ENCODE assay signal across 18 cellular contexts in the genomic region with DNA sequence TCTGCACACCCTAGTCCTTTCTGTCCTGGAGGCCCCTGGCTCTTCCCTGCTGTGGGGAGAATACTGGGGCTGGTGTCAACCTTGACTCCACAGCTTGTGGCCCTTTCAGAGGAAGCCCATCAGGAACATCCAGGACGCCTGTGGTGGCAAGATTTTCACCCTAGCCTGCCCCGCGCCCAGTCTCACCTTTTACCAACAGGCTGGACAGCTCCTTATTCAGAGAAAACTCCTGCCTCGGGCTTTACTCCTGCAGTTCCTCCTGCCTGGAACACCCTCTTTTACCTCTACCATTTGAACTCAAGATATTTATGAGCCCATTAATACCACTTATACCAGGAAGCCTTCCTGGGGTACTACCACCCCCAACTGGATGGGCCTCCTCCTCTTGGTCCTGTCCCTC. TPM values are rescaled to one million over a fixed set of nuclear protein-coding genes. Genes with fewer than 3 reads are reported as not detected.
A peak's percentile ranks its signal among the peaks of the same experiment; 100 is the strongest.
DNase-seq lines count a peak whose midpoint lies in the region; ATAC-seq and TF ChIP-seq lines count a peak whose summit lies in the region.
"Had no signal": no experiment of that assay in that cellular context is flagged by ENCODE, and none has a peak within 500 bp of the region (broad histone marks: within the 10 kb centered on the region; RNA-seq: fewer than 3 reads in every experiment).

No MANE protein-coding gene starts in this region.

- CTCF ChIA-PET in CD4-positive, alpha-beta T cell (lab: Charles Lee): no interaction called here
- CTCF ChIA-PET in activated B cell treated with CpG ODN at 0.5 μM for 24 hours (lab: Charles Lee): no interaction called here

- H3K4me1 Mint-ChIP-seq in CD4-positive, alpha-beta T cell (ENCODE audit: low read depth): peaks cover 6% of the 10 kb centered on the region
- H3K4me1 Mint-ChIP-seq in GM23338 (peaks cover 18% of the 10 kb centered on the region), activated B cell treated with CpG ODN at 0.5 μM for 24 hours (peaks cover 10% of the 10 kb centered on the region), type B pancreatic cell (ENCODE audit: unreplicated experiment) (peaks cover 12% of the 10 kb centered on the region)

- H3K27ac Mint-ChIP-seq in CD4-positive, alpha-beta T cell: no peak overlapping the region
- H3K27ac Mint-ChIP-seq in GM23338 (no peak overlapping the region), activated B cell treated with CpG ODN at 0.5 μM for 24 hours (peak overlapping the region; percentile 41), type B pancreatic cell (peak overlapping the region; percentile 16)
- H3K27ac Mint-ChIP-seq: HFFc6 had no signal

- H3K27me3 Mint-ChIP-seq in CD4-positive, alpha-beta T cell: peaks cover 8% of the 10 kb centered on the region
- H3K27me3 Mint-ChIP-seq in GM23338 (ENCODE audit: insufficient read depth, low read depth, poor library complexity) (peaks cover 17% of the 10 kb centered on the region), activated B cell treated with CpG ODN at 0.5 μM for 24 hours (peaks cover 13% of the 10 kb centered on the region), type B pancreatic cell (peaks cover 34% of the 10 kb centered on the region)

- H3K4me3 ChIP-seq in GM23338: no peak overlapping the region

- H4K20me1 ChIP-seq in GM23338 (replicated peaks; ENCODE audit: insufficient read depth): no peaks in the 10 kb centered on the region; the same call in 1 of the 2 replicates

- no peaks in the 10 kb centered on the region for H3K36me3 ChIP-seq in GM23338 (ENCODE audit: insufficient read depth)
- H3K36me3 ChIP-seq: BE2C had no signal

- no peaks in the 10 kb centered on the region for H3K27me3 ChIP-seq in CD4-positive, alpha-beta T cell (ENCODE audit: control insufficient read depth, insufficient read depth, low read length)
- H3K27me3 ChIP-seq in GM23338 (ENCODE audit: insufficient read depth): peaks cover 44% of the 10 kb centered on the region
- H3K27me3 ChIP-seq: BE2C had no signal

- intact Hi-C loops in CD4-positive, alpha-beta T cell (cut with DNase I, micrococcal nuclease): loop anchor here in 1 of 2 experiments (10.0 kb wide), 1 partner anchor 1821 kb away; a partner anchor contains a TSS
- intact Hi-C loops in activated B cell treated with CpG ODN at 0.5 μM for 24 hours (cut with micrococcal nuclease): no loop called here

- H3K4me3 Mint-ChIP-seq in CD4-positive, alpha-beta T cell: peak overlapping the region; percentile 11
- no peak overlapping the region for H3K4me3 Mint-ChIP-seq in GM23338
- no peak overlapping the region for H3K4me3 Mint-ChIP-seq in activated B cell treated with CpG ODN at 0.5 μM for 24 hours
- peak overlapping the region; percentile 25 for H3K4me3 Mint-ChIP-seq in type B pancreatic cell
- H3K4me3 Mint-ChIP-seq: HFFc6 had no signal

- H3K9me3 Mint-ChIP-seq in CD4-positive, alpha-beta T cell: no peaks in the 10 kb centered on the region
- H3K9me3 Mint-ChIP-seq in GM23338: no peaks in the 10 kb centered on the region; the same call in 2 of the 3 replicates
- no peaks in the 10 kb centered on the region for H3K9me3 Mint-ChIP-seq in activated B cell treated with CpG ODN at 0.5 μM for 24 hours
- no peaks in the 10 kb centered on the region for H3K9me3 Mint-ChIP-seq in type B pancreatic cell
- H3K9me3 Mint-ChIP-seq: HFFc6 had no signal

- H2AFZ ChIP-seq in GM23338: no peak overlapping the region

- ATAC-seq in CD4-positive, alpha-beta T cell (ENCODE audit: poor library complexity): no peak
- ATAC-seq in GM23338 (no peak), activated B cell treated with CpG ODN at 0.5 μM for 24 hours (ENCODE audit: low read depth) (no peak), GM21717 (IDR thresholded peaks at IDR 0.05; ENCODE audit: unreplicated experiment) (no peak), GM18870 (IDR thresholded peaks at IDR 0.05; ENCODE audit: unreplicated experiment) (no peak)

- POLR2A ChIA-PET in CD4-positive, alpha-beta T cell (lab: Charles Lee): no interaction called here
- POLR2A ChIA-PET in activated B cell treated with CpG ODN at 0.5 μM for 24 hours (lab: Charles Lee): no interaction called here

- DNase-seq in CD4-positive, alpha-beta T cell: no peak
- DNase-seq in GM23338 (ENCODE audit: low spot score) (no peak), activated B cell treated with CpG ODN at 0.5 μM for 24 hours (no peak), type B pancreatic cell (ENCODE audit: extremely low spot score, unreplicated experiment) (no peak)
- DNase-seq: ACHN; BE2C; C1 segment of cervical spinal cord; Caco-2; CD4-positive, CD25-positive, alpha-beta regulatory T cell; DMS79; GDM1; HCEC 1CT; HFFc6; IMR-90; KBM-7 had no signal

- H3K9me3 ChIP-seq in CD4-positive, alpha-beta T cell (ENCODE audit: control insufficient read depth, low read length): no peaks in the 10 kb centered on the region
- H3K9me3 ChIP-seq: BE2C, Caco-2 had no signal

- no peaks in the 10 kb centered on the region for H3K79me2 ChIP-seq in GM23338 (replicated peaks; ENCODE audit: insufficient read depth)

- H3F3A ChIP-seq in GM23338 (replicated peaks; ENCODE audit: low read depth): 0 out of 2 replicates have a peak, but pooled peaks cover 5% of the 10 kb centered on the region

- no peak overlapping the region for H3K4me2 ChIP-seq in GM23338

- H3K4me1 ChIP-seq in GM23338 (ENCODE audit: insufficient read depth): peaks cover 4% of the 10 kb centered on the region; the same call in 1 of the 2 replicates
- H3K4me1 ChIP-seq: BE2C had no signal

- H3K9me2 ChIP-seq in GM23338 (ENCODE audit: insufficient read depth): no peaks in the 10 kb centered on the region

- no peak overlapping the region for H3K27ac ChIP-seq in CD4-positive, alpha-beta T cell (ENCODE audit: low read depth, low read length)
- H3K27ac ChIP-seq in GM23338 (ENCODE audit: low read depth): no peak overlapping the region

- no peak for TF ChIP-seq CTCF in CD4-positive, alpha-beta T cell (IDR thresholded peaks at IDR 0.05)
- TF ChIP-seq CTCF in GM23338 (conservative IDR thresholded peaks at IDR 0.05; ENCODE audit: low read depth in 2 of 2): no peak
- TF ChIP-seq CTCF in activated B cell treated with CpG ODN at 0.5 μM for 24 hours (IDR thresholded peaks at IDR 0.05): no peak
- TF ChIP-seq CTCF in type B pancreatic cell (conservative IDR thresholded peaks at IDR 0.05): no peak

- H3K36me3 Mint-ChIP-seq in CD4-positive, alpha-beta T cell (ENCODE audit: low read depth): no peaks in the 10 kb centered on the region
- H3K36me3 Mint-ChIP-seq in GM23338 (ENCODE audit: low read depth) (peaks cover 3% of the 10 kb centered on the region; the same call in 1 of the 3 replicates), activated B cell treated with CpG ODN at 0.5 μM for 24 hours (ENCODE audit: low read depth) (no peaks in the 10 kb centered on the region), type B pancreatic cell (no peaks in the 10 kb centered on the region)
- H3K36me3 Mint-ChIP-seq: CD4-positive, CD25-positive, alpha-beta regulatory T cell had no signal

TF ChIP-seq in GM23338, 12 proteins besides CTCF, POLR2A, EP300 and RAD21:
- TF ChIP-seq ZNF331 (CRISPR knock-in tag; IDR thresholded peaks at IDR 0.05; ENCODE audit: low read depth): no peak
- TF ChIP-seq, protein P1, sequence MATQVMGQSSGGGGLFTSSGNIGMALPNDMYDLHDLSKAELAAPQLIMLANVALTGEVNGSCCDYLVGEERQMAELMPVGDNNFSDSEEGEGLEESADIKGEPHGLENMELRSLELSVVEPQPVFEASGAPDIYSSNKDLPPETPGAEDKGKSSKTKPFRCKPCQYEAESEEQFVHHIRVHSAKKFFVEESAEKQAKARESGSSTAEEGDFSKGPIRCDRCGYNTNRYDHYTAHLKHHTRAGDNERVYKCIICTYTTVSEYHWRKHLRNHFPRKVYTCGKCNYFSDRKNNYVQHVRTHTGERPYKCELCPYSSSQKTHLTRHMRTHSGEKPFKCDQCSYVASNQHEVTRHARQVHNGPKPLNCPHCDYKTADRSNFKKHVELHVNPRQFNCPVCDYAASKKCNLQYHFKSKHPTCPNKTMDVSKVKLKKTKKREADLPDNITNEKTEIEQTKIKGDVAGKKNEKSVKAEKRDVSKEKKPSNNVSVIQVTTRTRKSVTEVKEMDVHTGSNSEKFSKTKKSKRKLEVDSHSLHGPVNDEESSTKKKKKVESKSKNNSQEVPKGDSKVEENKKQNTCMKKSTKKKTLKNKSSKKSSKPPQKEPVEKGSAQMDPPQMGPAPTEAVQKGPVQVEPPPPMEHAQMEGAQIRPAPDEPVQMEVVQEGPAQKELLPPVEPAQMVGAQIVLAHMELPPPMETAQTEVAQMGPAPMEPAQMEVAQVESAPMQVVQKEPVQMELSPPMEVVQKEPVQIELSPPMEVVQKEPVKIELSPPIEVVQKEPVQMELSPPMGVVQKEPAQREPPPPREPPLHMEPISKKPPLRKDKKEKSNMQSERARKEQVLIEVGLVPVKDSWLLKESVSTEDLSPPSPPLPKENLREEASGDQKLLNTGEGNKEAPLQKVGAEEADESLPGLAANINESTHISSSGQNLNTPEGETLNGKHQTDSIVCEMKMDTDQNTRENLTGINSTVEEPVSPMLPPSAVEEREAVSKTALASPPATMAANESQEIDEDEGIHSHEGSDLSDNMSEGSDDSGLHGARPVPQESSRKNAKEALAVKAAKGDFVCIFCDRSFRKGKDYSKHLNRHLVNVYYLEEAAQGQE (IDR thresholded peaks at IDR 0.05; ENCODE audit: unreplicated experiment): peak; percentile 54

RNA-seq across cellular contexts. Expression of a gene that starts 2.7 kb away (rescaled TPM):
- 1 to 10 TPM; 2.5 to 3.8 TPM for total RNA-seq in CD4-positive, alpha-beta T cell
- total RNA-seq in GM23338 (2014; rRNA removed; shearing (Covaris generic)): 10.3 and 11.4 TPM in 2 replicates
- polyA plus RNA-seq in GM23338 (2016; fragmentation: Nextera tagmentation; extraction: Ambion mirVana): 4.7 and 5.4 TPM in 2 replicates
- total RNA-seq in activated B cell treated with CpG ODN at 0.5 μM for 24 hours: 0.34 and 0.53 TPM in 2 replicates
- 7.8 and 19.4 TPM in 2 replicates for total RNA-seq in type B pancreatic cell (ENCODE audit: low replicate concordance)
- total RNA-seq: Daoy, IMR-90 had no signal

Comparison
In these comparisons a context has a peak if more than half of its experiments do, and no peak if none do; other contexts are left out.
1. H3K27ac Mint-ChIP-seq: peak in activated B cell treated with CpG ODN at 0.5 μM for 24 hours (single experiment) and type B pancreatic cell (single experiment); none in CD4-positive, alpha-beta T cell (single experiment) and GM23338 (single experiment).
2. H3K4me3 Mint-ChIP-seq: peak in CD4-positive, alpha-beta T cell (single experiment) and type B pancreatic cell (single experiment); none in GM23338 (single experiment) and activated B cell treated with CpG ODN at 0.5 μM for 24 hours (single experiment).